ENCODE assay signal across 8 cellular contexts in genomic region chr4:139555073-139555704, GRCh38. TPM values are rescaled to one million over a fixed set of nuclear protein-coding genes. Genes with fewer than 3 reads are reported as not detected.
DNase-seq lines count a peak whose midpoint lies in the region; ATAC-seq lines count a peak whose summit lies in the region.

No MANE protein-coding gene starts in this region.

- DNase-seq in NCI-H748 (lab: John Stamatoyannopoulos, UW; ENCODE audit: unreplicated experiment) (peak; percentile 84), dermis blood vessel endothelial cell (peak; percentile 96), left lobe of liver (ENCODE audit: low spot score) (peak; percentile 94)
- DNase-seq in activated CD4-positive, alpha-beta T cell treated with anti-CD3 and anti-CD28 coated beads, Interleukin-2, amount 50 U/mL, for 48 hours: peak; percentile 82 to 86
- peak; percentile 66 to 79 for DNase-seq in stimulated activated CD4-positive, alpha-beta T cell treated with anti-CD3 and anti-CD28 coated beads, Interleukin-1b, Interleukin-23, amount 100 ng/mL, for 4 hours (ENCODE audit: low read depth in 2 of 2)

- ATAC-seq in GM18858 (IDR thresholded peaks at IDR 0.05; ENCODE audit: unreplicated experiment) (peak; percentile 33), HG03439 (IDR thresholded peaks at IDR 0.05; ENCODE audit: unreplicated experiment) (peak; percentile 43), left lobe of liver (peak; percentile 69), GM18861 (IDR thresholded peaks at IDR 0.05; ENCODE audit: unreplicated experiment) (no peak)

RNA-seq across cellular contexts. Expression of gene SETD7, which starts 0.8 kb away (rescaled TPM):
- total RNA-seq in dermis blood vessel endothelial cell (65.8 and 70.6 TPM in 2 replicates), left lobe of liver (47.0 TPM)
